ENCODE assay signal across 31 cellular contexts in the genomic region with DNA sequence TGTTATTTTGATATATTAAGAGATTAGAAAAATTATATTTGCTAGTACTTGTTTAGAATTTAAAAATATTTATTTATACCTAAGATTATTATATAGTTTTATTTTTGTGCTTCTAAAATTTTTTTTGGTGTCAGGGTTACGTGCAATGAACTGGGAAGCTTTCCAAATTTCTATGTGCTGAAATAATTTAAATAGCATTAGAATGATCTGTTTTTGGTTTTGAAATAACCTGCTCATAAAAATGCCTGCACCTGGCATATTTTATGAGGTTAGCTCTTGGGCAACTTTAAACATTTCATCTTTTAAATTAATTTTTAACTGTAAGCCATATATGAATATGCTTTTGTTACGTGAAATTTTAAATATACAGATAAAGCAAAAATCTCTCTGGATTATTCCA.
"Had no signal": no experiment of that assay in that cellular context is flagged by ENCODE, and none has a peak within 500 bp of the region (broad histone marks: within the 10 kb centered on the region; RNA-seq: fewer than 3 reads in every experiment).

No MANE protein-coding gene starts in this region.

- FAIRE-seq: endothelial cell of umbilical vein had no signal

- ATAC-seq: activated CD4-positive, alpha-beta T cell treated with anti-CD3 and anti-CD28 coated beads for 36 hours; activated CD8-positive, alpha-beta memory T cell treated with anti-CD3 and anti-CD28 coated beads, Interleukin-2, amount 10 ng/mL, durations not matched to agents 7 days and 5 days; activated CD8-positive, alpha-beta T cell treated with anti-CD3 and anti-CD28 coated beads, Interleukin-2, amount 10 ng/mL, durations not matched to agents 7 days and 5 days; activated naive CD8-positive, alpha-beta T cell treated with anti-CD3 and anti-CD28 coated beads, Interleukin-2, amount 50 U/mL, for 24 hours; body of pancreas; effector memory CD8-positive, alpha-beta T cell had no signal

- H3K9me3 ChIP-seq: adrenal gland, body of pancreas had no signal

- H3K4me3 ChIP-seq: adrenal gland, body of pancreas, cardiac muscle cell, coronary artery, esophagus squamous epithelium had no signal

- H3K36me3 ChIP-seq: adrenal gland, cardiac muscle cell, esophagus squamous epithelium had no signal

- H3K4me1 ChIP-seq: adrenal gland, body of pancreas, esophagus squamous epithelium had no signal

- H3K27me3 ChIP-seq: cardiac muscle cell, esophagus squamous epithelium had no signal

- DNase-seq: activated CD4-positive, alpha-beta memory T cell treated with anti-CD3 and anti-CD28 coated beads for 36 hours; activated CD4-positive, alpha-beta T cell treated with anti-CD3 and anti-CD28 coated beads for 36 hours; activated CD4-positive, alpha-beta T cell treated with anti-CD3 and anti-CD28 coated beads, Interleukin-2, amount 10 ng/mL, durations not matched to agents 24 days and 14 days; activated CD4-positive, CD25-positive, alpha-beta regulatory T cell; activated CD4-positive, CD25-positive, alpha-beta regulatory T cell treated with anti-CD3 and anti-CD28 coated beads, Interleukin-2, amount 50 U/mL, for 72 hours; activated CD8-positive, alpha-beta memory T cell treated with anti-CD3 and anti-CD28 coated beads, Interleukin-2, amount 10 ng/mL, durations not matched to agents 7 days and 5 days; activated CD8-positive, alpha-beta memory T cell treated with anti-CD3 and anti-CD28 coated beads, Interleukin-2, amount 50 U/mL, for 4 hours; activated CD8-positive, alpha-beta T cell treated with anti-CD3 and anti-CD28 coated beads, Interleukin-2, amount 10 ng/mL, durations not matched to agents 7 days and 5 days; activated effector memory CD4-positive, alpha-beta T cell treated with anti-CD3 and anti-CD28 coated beads, Interleukin-2, amount 50 U/mL, for 16 hours; activated naive CD4-positive, alpha-beta T cell treated with anti-CD3 and anti-CD28 coated beads for 36 hours; activated naive CD8-positive, alpha-beta T cell treated with anti-CD3 and anti-CD28 coated beads for 36 hours; activated naive CD8-positive, alpha-beta T cell treated with anti-CD3 and anti-CD28 coated beads, Interleukin-2, amount 50 U/mL, for 24 hours; activated T-cell treated with anti-CD3 and anti-CD28 coated beads, Interleukin-2, amount 50 U/mL, for 1 hour; activated T-cell treated with anti-CD3 and anti-CD28 coated beads, Interleukin-2, amount 50 U/mL, for 48 hours; adrenal gland; amygdala; aorta; body of pancreas; central memory CD4-positive, alpha-beta T cell; cerebellar nuclear complex; effector CD4-positive, alpha-beta T cell; effector memory CD8-positive, alpha-beta T cell; esophagus squamous epithelium; foreskin melanocyte; head of caudate nucleus; hippocampal formation; T-helper 2 cell had no signal

- H3K27ac ChIP-seq: adrenal gland, body of pancreas, cardiac muscle cell, coronary artery, epithelial cell of prostate, esophagus squamous epithelium had no signal
